In the genomic region with DNA sequence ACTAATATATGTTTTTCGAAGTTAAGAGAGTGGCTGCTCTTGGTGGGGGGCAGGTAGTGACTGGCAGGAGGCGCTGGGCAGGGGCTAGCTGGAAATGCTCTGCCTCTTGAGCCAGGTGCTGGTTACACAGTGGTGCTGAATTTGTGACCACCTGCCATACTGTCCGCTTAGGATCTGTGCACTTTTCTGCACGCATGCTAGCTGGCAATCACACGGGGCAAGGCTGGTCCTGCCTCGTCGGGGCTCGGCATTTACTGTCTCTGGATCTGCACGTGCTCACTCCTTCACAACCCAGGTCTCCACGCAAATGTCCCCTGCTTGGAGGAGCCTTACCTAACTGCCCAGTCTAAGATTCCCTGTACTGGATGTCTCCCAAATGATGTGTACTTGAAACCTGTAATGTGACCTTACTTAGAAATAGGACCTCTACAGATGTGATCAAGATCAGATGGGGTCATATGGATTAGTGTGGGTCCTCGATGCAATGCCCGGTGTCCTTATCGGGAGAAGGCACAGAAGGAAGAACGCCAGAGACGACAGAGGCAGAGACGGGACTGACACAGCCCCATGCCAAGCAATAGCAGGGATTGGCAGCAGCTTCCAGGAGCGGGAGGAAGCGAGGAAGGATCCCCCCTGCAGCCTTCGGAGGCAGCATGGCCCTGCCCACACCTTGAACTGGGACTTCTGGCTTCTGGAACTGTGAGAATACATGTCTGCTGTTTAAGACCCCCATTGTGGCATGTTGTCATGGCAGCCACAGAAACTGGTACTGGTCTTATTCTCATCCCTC, we compare ENCODE assay signal across 22 cellular contexts. TPM values are rescaled to one million over a fixed set of nuclear protein-coding genes. Genes with fewer than 3 reads are reported as not detected.
A peak's percentile ranks its signal among the peaks of the same experiment; 100 is the strongest.
DNase-seq lines count a peak whose midpoint lies in the region; ATAC-seq and TF ChIP-seq lines count a peak whose summit lies in the region.
"Had no signal": no experiment of that assay in that cellular context is flagged by ENCODE, and none has a peak within 500 bp of the region (broad histone marks: within the 10 kb centered on the region; RNA-seq: fewer than 3 reads in every experiment).

No MANE protein-coding gene starts in this region.

- TF ChIP-seq CTCF in natural killer cell (IDR thresholded peaks at IDR 0.05), result no peak
- no peak for TF ChIP-seq CTCF in chondrocyte (IDR thresholded peaks at IDR 0.05)
- TF ChIP-seq CTCF in neural progenitor cell (IDR thresholded peaks at IDR 0.05), result no peak

- no peak overlapping the region for H3K4me2 ChIP-seq in neural progenitor cell
- no peak overlapping the region for H3K4me2 ChIP-seq in mesendoderm (ENCODE audit: low read length)
- H3K4me2 ChIP-seq: A549; BLaER1 treated with 17β-estradiol and CSF1 and Interleukin-3, amounts not matched to agents 10 nM and 100 nM; GM23338 had no signal

- H3K56ac ChIP-seq in mesendoderm (ENCODE audit: low read length), result no peak overlapping the region

- H3K36me3 ChIP-seq in neural progenitor cell (no peaks in the 10 kb centered on the region), mesendoderm (ENCODE audit: control insufficient read depth, insufficient read depth, low read length) (no peaks in the 10 kb centered on the region)

- H3K4me1 Mint-ChIP-seq in natural killer cell treated with Interleukin-12 subunit alpha and Interleukin-12 subunit beta and Interleukin-15 and Interleukin-18, amount 100 ng/mL, for 72 hours (ENCODE audit: low read depth in 2 of 2), result peaks cover 0 to 7% of the 10 kb centered on the region in 2 donors
- H3K4me1 Mint-ChIP-seq in natural killer cell (no peaks in the 10 kb centered on the region), chondrocyte (ENCODE audit: low read depth) (no peaks in the 10 kb centered on the region), neural progenitor cell (peaks cover 22% of the 10 kb centered on the region)
- H3K4me1 Mint-ChIP-seq: CD14-positive monocyte had no signal

- H3K4me1 ChIP-seq in neural progenitor cell (peaks cover 10% of the 10 kb centered on the region), mesendoderm (ENCODE audit: control insufficient read depth, low read depth, low read length) (no peaks in the 10 kb centered on the region)
- H3K4me1 ChIP-seq: A549, BE2C had no signal

- intact Hi-C loops in natural killer cell (cut with micrococcal nuclease), result no loop called here

- no peaks in the 10 kb centered on the region for H3F3A ChIP-seq in neural progenitor cell (ENCODE audit: low read depth)

- no peaks in the 10 kb centered on the region for H3K27me3 ChIP-seq in neural progenitor cell
- H3K27me3 ChIP-seq in mesendoderm (ENCODE audit: insufficient read depth, low read length, poor library complexity), result no peaks in the 10 kb centered on the region
- H3K27me3 ChIP-seq: BE2C; BLaER1 treated with 17β-estradiol and CSF1 and Interleukin-3, amounts not matched to agents 10 nM and 100 nM had no signal

- H3K9me3 Mint-ChIP-seq in natural killer cell treated with Interleukin-12 subunit alpha and Interleukin-12 subunit beta and Interleukin-15 and Interleukin-18, amount 100 ng/mL, for 72 hours, result no peaks in the 10 kb centered on the region
- no peaks in the 10 kb centered on the region for H3K9me3 Mint-ChIP-seq in natural killer cell
- peaks cover 6% of the 10 kb centered on the region for H3K9me3 Mint-ChIP-seq in chondrocyte (ENCODE audit: low read depth)
- H3K9me3 Mint-ChIP-seq in neural progenitor cell, result no peaks in the 10 kb centered on the region
- H3K9me3 Mint-ChIP-seq: CD14-positive monocyte; CD4-positive, alpha-beta T cell; CD8-positive, alpha-beta memory T cell; GM23338 had no signal

- no peaks in the 10 kb centered on the region for H4K20me1 ChIP-seq in neural progenitor cell (ENCODE audit: low read depth)

- no peaks in the 10 kb centered on the region for H3K79me2 ChIP-seq in neural progenitor cell (ENCODE audit: low read depth)
- no peaks in the 10 kb centered on the region for H3K79me2 ChIP-seq in mesendoderm (ENCODE audit: control insufficient read depth, insufficient read depth, low read length)

- no peak overlapping the region for H2AK5ac ChIP-seq in mesendoderm (ENCODE audit: low read length)

- no peak overlapping the region for H3K4ac ChIP-seq in mesendoderm (ENCODE audit: low read depth, low read length)

- no peak overlapping the region for H3K27ac Mint-ChIP-seq in natural killer cell treated with Interleukin-12 subunit alpha and Interleukin-12 subunit beta and Interleukin-15 and Interleukin-18, amount 100 ng/mL, for 72 hours
- no peak overlapping the region for H3K27ac Mint-ChIP-seq in natural killer cell
- H3K27ac Mint-ChIP-seq in chondrocyte (ENCODE audit: unreplicated experiment), result no peak overlapping the region
- peak overlapping the region; percentile 23 for H3K27ac Mint-ChIP-seq in neural progenitor cell
- H3K27ac Mint-ChIP-seq: CD4-positive, alpha-beta T cell; GM23338 had no signal

- H3K79me1 ChIP-seq in mesendoderm (ENCODE audit: low read length), result no peaks in the 10 kb centered on the region

- H3K4me3 ChIP-seq in neural progenitor cell (no peak overlapping the region), mesendoderm (ENCODE audit: low read length) (no peak overlapping the region)
- H3K4me3 ChIP-seq: A549; BLaER1 treated with 17β-estradiol and CSF1 and Interleukin-3, amounts not matched to agents 10 nM and 100 nM; GM12878; GM23338 had no signal

- H3K4me3 Mint-ChIP-seq in natural killer cell treated with Interleukin-12 subunit alpha and Interleukin-12 subunit beta and Interleukin-15 and Interleukin-18, amount 100 ng/mL, for 72 hours, result no peak overlapping the region
- H3K4me3 Mint-ChIP-seq in natural killer cell (no peak overlapping the region), chondrocyte (ENCODE audit: unreplicated experiment) (no peak overlapping the region), neural progenitor cell (no peak overlapping the region)
- H3K4me3 Mint-ChIP-seq: CD14-positive monocyte; CD4-positive, alpha-beta T cell; CD8-positive, alpha-beta memory T cell; GM23338 had no signal

- H3K27ac ChIP-seq in neural progenitor cell, result no peak overlapping the region
- H3K27ac ChIP-seq in mesendoderm (ENCODE audit: low read depth, low read length), result no peak overlapping the region
- H3K27ac ChIP-seq: A549; BLaER1 treated with 17β-estradiol and CSF1 and Interleukin-3, amounts not matched to agents 10 nM and 100 nM had no signal

- no peak overlapping the region for H3K18ac ChIP-seq in mesendoderm (ENCODE audit: low read length)

- H4K5ac ChIP-seq in mesendoderm (ENCODE audit: low read length), result no peak overlapping the region

- peaks cover 19% of the 10 kb centered on the region for H3K36me3 Mint-ChIP-seq in natural killer cell treated with Interleukin-12 subunit alpha and Interleukin-12 subunit beta and Interleukin-15 and Interleukin-18, amount 100 ng/mL, for 72 hours
- peaks cover 9% of the 10 kb centered on the region for H3K36me3 Mint-ChIP-seq in natural killer cell
- peaks cover 21% of the 10 kb centered on the region for H3K36me3 Mint-ChIP-seq in chondrocyte (ENCODE audit: low read depth)
- H3K36me3 Mint-ChIP-seq in neural progenitor cell, result peaks cover 2% of the 10 kb centered on the region

- H3K9me3 ChIP-seq in neural progenitor cell (ENCODE audit: low read depth), result no peaks in the 10 kb centered on the region
- H3K9me3 ChIP-seq: A549, BE2C had no signal

- DNase-seq in natural killer cell treated with Interleukin-12 subunit alpha and Interleukin-12 subunit beta and Interleukin-15 and Interleukin-18, amount 100 ng/mL, for 72 hours (ENCODE audit: low spot score), result peak; percentile 5
- DNase-seq in natural killer cell (no peak), chondrocyte (ENCODE audit: low spot score) (peak; percentile 55), neural progenitor cell (ENCODE audit: low spot score) (no peak), mesendoderm (no peak)
- DNase-seq: 8988T; ACHN; AML-193; BE2C; CD4-positive, alpha-beta T cell; CD8-positive, alpha-beta memory T cell; DMS 273 treated with DMSO at 0.1 percent for 48 hours; DMS79; EL; GDM1; HCEC 1CT had no signal

- no peaks in the 10 kb centered on the region for H3K27me3 Mint-ChIP-seq in natural killer cell treated with Interleukin-12 subunit alpha and Interleukin-12 subunit beta and Interleukin-15 and Interleukin-18, amount 100 ng/mL, for 72 hours
- H3K27me3 Mint-ChIP-seq in natural killer cell (ENCODE audit: low read depth in 2 of 2) (no peaks in the 10 kb centered on the region), chondrocyte (ENCODE audit: low read depth) (no peaks in the 10 kb centered on the region), neural progenitor cell (ENCODE audit: insufficient read depth, low read depth) (peaks cover 2% of the 10 kb centered on the region)
- H3K27me3 Mint-ChIP-seq: CD4-positive, alpha-beta T cell; CD8-positive, alpha-beta memory T cell had no signal

- no peak for ATAC-seq in natural killer cell treated with Interleukin-12 subunit alpha and Interleukin-12 subunit beta and Interleukin-15 and Interleukin-18, amount 100 ng/mL, for 72 hours
- no peak for ATAC-seq in natural killer cell
- no peak for ATAC-seq in HG03139 (IDR thresholded peaks at IDR 0.05; ENCODE audit: unreplicated experiment)
- ATAC-seq: A549, GM12878, GM23338 had no signal

- no CpG with 5 or more reads among the region's 19 CpGs for WGBS in mesendoderm (ENCODE audit: extremely low coverage, insufficient coverage, low lambda C conversion rate)

- no peak overlapping the region for H2AFZ ChIP-seq in neural progenitor cell (replicated peaks)
- H2AFZ ChIP-seq: GM23338 had no signal

- no peak overlapping the region for H2BK5ac ChIP-seq in mesendoderm (ENCODE audit: low read length)

- no peak overlapping the region for H4K8ac ChIP-seq in mesendoderm (ENCODE audit: low read depth, low read length)

- no peak overlapping the region for H2BK15ac ChIP-seq in mesendoderm (replicated peaks; ENCODE audit: low read depth)

- H3K9ac ChIP-seq in neural progenitor cell, result no peak overlapping the region
- H3K9ac ChIP-seq in mesendoderm (ENCODE audit: low read length), result no peak overlapping the region
- H3K9ac ChIP-seq: BLaER1 treated with 17β-estradiol and CSF1 and Interleukin-3, amounts not matched to agents 10 nM and 100 nM had no signal

- no peak overlapping the region for H2BK120ac ChIP-seq in mesendoderm (ENCODE audit: low read depth, low read length)

- H3K23ac ChIP-seq in mesendoderm (ENCODE audit: low read length), result no peak overlapping the region

RNA-seq across cellular contexts. Expression of a gene that starts 59.5 kb away (rescaled TPM):
- total RNA-seq in natural killer cell treated with Interleukin-12 subunit alpha and Interleukin-12 subunit beta and Interleukin-15 and Interleukin-18, amount 100 ng/mL, for 72 hours, result 10 to 100 TPM; 46.9 to 77.8 TPM
- total RNA-seq in natural killer cell (10 to 100 TPM; 49.9 to 70.6 (median 60.9) TPM), chondrocyte (16.2 to 20.2 TPM (median 18.6 TPM) in 3 replicates), neural progenitor cell (ENCODE audit: low replicate concordance) (23.5 and 28.7 TPM in 2 replicates)
- 39.6 TPM for polyA plus RNA-seq in mesendoderm (2013, experiment 1 of 2)
- polyA plus RNA-seq in mesendoderm (2013, experiment 2 of 2), result 40.6 TPM

Comparison
In these comparisons a context has a peak if more than half of its experiments do, and no peak if none do; other contexts are left out.
1. DNase-seq: peak in natural killer cell treated with Interleukin-12 subunit alpha and Interleukin-12 subunit beta and Interleukin-15 and Interleukin-18, amount 100 ng/mL, for 72 hours (single experiment) and chondrocyte (single experiment); none in natural killer cell (single experiment), neural progenitor cell (single experiment) and mesendoderm (single experiment).